ENCODE assay signal across 10 cellular contexts in genomic region chr2:11611251-11611650, GRCh38. TPM values are rescaled to one million over a fixed set of nuclear protein-coding genes. Genes with fewer than 3 reads are reported as not detected.
"Had no signal": no experiment of that assay in that cellular context is flagged by ENCODE, and none has a peak within 500 bp of the region (broad histone marks: within the 10 kb centered on the region; RNA-seq: fewer than 3 reads in every experiment).

No MANE protein-coding gene starts in this region.

- ATAC-seq: HCT116 had no signal

- H3K27ac ChIP-seq: GM23248, HL-60 had no signal

- H3K4me3 ChIP-seq: GM23248, HAP-1 had no signal

- H3K36me3 ChIP-seq: HAP-1 had no signal

- DNase-seq: GM23248, GOT3, H7, HFFc6, IMR-90 had no signal

- H3K9me3 ChIP-seq: HAP-1 had no signal

- H3K4me1 ChIP-seq: HAP-1 had no signal

- H2AFZ ChIP-seq: GM23248 had no signal

- H3K9ac ChIP-seq: GM23248 had no signal

RNA-seq across cellular contexts. Expression of gene NTSR2, which starts 58.7 kb away (rescaled TPM):
- total RNA-seq: GM23248, H4, H7, HFFc6, HT1080, IMR-90 had no signal
- polyA plus RNA-seq: GM23248, IMR-90 had no signal
